ENCODE assay signal across 8 cellular contexts in the genomic region with DNA sequence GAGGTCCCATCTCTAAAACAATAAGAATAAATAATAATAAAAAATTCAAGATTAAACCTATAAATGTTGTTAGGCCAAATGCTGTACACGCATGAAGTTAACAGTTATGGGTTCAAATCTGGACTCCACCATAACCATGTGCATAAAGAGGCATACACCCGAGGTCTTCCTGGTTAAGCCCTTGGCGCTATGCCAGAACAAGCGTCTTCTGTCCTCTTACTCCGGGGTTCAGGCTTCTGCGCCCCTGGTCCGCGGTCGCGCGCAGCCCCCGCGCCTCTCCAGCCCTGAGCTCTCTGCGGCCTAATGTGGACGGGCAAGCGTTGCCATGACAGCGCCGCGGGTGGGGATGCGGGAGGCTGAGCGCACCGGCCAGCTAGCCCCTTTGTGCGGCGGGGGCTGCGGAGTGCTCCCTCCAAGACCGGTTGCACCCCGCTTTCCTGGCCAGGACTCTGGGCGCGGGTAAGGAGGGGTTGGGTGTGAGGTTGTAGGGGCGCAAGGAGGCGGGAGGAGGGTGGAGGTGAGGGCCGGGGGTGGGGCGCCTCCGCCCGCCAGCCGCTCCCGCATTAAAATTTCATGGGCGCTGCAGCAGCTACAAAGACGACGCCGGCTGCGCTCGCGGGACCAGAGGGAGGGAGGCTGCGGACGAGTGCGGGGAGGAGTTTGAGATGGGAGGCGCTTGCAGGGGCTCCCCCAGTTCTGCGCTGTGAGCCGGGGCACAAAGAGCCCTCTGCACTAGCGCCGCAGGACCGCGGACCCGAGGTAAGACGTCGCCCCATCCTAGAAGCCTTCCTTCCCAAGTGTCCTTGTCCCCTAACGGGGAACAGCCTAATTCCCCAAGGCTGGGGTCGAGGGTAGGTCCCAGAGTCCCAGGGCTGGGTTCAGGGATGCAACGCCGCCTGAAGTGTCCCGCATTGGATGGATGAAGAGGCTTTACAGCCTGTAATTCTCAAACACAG. TPM values are rescaled to one million over a fixed set of nuclear protein-coding genes. Genes with fewer than 3 reads are reported as not detected.
DNase-seq lines count a peak whose midpoint lies in the region; ATAC-seq and TF ChIP-seq lines count a peak whose summit lies in the region.

Gene MIAT (plus strand): TSS at position 693 of the 956 bp plus-strand sequence.

- no CpG with 5 or more reads among the region's 62 CpGs for WGBS in neuronal stem cell (ENCODE audit: extremely low coverage in 2 of 2, insufficient read length in 2 of 2, insufficient replicate concordance in 1 of 2), 2 donors
- 2 to 3% methylated on average over 62 of the region's 62 CpGs for WGBS in aorta, 2 donors

- H3K9ac ChIP-seq in neuronal stem cell (ENCODE audit: low read depth, low read length, poor library complexity): peak within 1 kb of the TSS; percentile 92

- H3K36me3 ChIP-seq in neuronal stem cell (replicated peaks in 1 of 2; ENCODE audit: control insufficient read depth in 2 of 2, insufficient read depth in 2 of 2, low read length in 2 of 2) (peaks cover 0 to 9% of the 10 kb centered on the region in 2 donors), aorta (ENCODE audit: control insufficient read depth in 1 of 2, insufficient read depth in 2 of 2, low read length in 1 of 2) (no peaks in the 10 kb centered on the region)

- peak within 1 kb of the TSS; percentile 86 for H3K4me2 ChIP-seq in neuronal stem cell (ENCODE audit: insufficient read depth, low read length, poor library complexity, severe bottlenecking)

- H3K18ac ChIP-seq in neuronal stem cell (ENCODE audit: low read length): peak within 1 kb of the TSS; percentile 99

- peak within 1 kb of the TSS; percentile 80 for H3K4ac ChIP-seq in neuronal stem cell (ENCODE audit: low read length)

- DNase-seq in GM10266 (ENCODE audit: extremely low spot score) (peak; percentile 84), NCI-H1092 treated with DMSO at 0.1 percent for 48 hours (lab: John Stamatoyannopoulos, UW) (peak; percentile 61), epithelial cell of proximal tubule (ENCODE audit: low read depth) (no peak), neuronal stem cell (ENCODE audit: low spot score) (peak; percentile 69), aorta (no peak), GF-D8 (lab: John Stamatoyannopoulos, UW) (no peak)
- peak; percentile 81 for DNase-seq in activated CD8-positive, alpha-beta memory T cell treated with anti-CD3 and anti-CD28 coated beads for 24 hours

- intact Hi-C loops in aorta (cut with DNase I): no loop called here

- peak within 1 kb of the TSS; percentile 59 for H2AK5ac ChIP-seq in neuronal stem cell (ENCODE audit: low read depth, low read length)

- H3K79me1 ChIP-seq in neuronal stem cell (ENCODE audit: low read depth, low read length): no peaks in the 10 kb centered on the region

- H3K27ac ChIP-seq in neuronal stem cell (replicated peaks; ENCODE audit: low read length): peak within 1 kb of the TSS; percentile 80
- no peak within 1 kb of the TSS for H3K27ac ChIP-seq in aorta (ENCODE audit: low read depth in 1 of 2, low read length in 2 of 2)

- H2BK5ac ChIP-seq in neuronal stem cell (ENCODE audit: low read length): peak within 1 kb of the TSS; percentile 84

- no peak within 1 kb of the TSS for H4K8ac ChIP-seq in neuronal stem cell (ENCODE audit: low read depth, low read length)

- H3K14ac ChIP-seq in neuronal stem cell (ENCODE audit: low read length): peak within 1 kb of the TSS; percentile 91

- H2BK12ac ChIP-seq in neuronal stem cell (ENCODE audit: low read length): peak within 1 kb of the TSS; percentile 75

- H3K4me3 ChIP-seq in epithelial cell of proximal tubule (ENCODE audit: low read depth, low read length) (peak within 1 kb of the TSS; percentile 36), neuronal stem cell (ENCODE audit: low read length in 2 of 2) (peak within 1 kb of the TSS; percentile 63 to 92), aorta (ENCODE audit: low read length in 2 of 2) (no peak within 1 kb of the TSS)

- peak within 1 kb of the TSS; percentile 89 for H2BK120ac ChIP-seq in neuronal stem cell (ENCODE audit: low read depth, low read length)

- peak within 1 kb of the TSS; percentile 40 for H2BK15ac ChIP-seq in neuronal stem cell (ENCODE audit: low read length)

- no peaks in the 10 kb centered on the region for H3K9me3 ChIP-seq in neuronal stem cell (replicated peaks in 1 of 2; ENCODE audit: control insufficient read depth in 2 of 2, insufficient read depth in 1 of 2, low read depth in 1 of 2, low read length in 2 of 2)
- no peaks in the 10 kb centered on the region for H3K9me3 ChIP-seq in aorta (ENCODE audit: control insufficient read depth, low read length)

- H3K4me1 ChIP-seq in neuronal stem cell (ENCODE audit: control insufficient read depth in 2 of 2, insufficient read depth in 1 of 2, low read depth in 1 of 2, low read length in 2 of 2): peaks cover 20 to 27% of the 10 kb centered on the region in 2 donors
- H3K4me1 ChIP-seq in aorta (ENCODE audit: control insufficient read depth in 1 of 2, insufficient read depth in 2 of 2, low read length in 2 of 2): no peaks in the 10 kb centered on the region

- TF ChIP-seq CTCF in GM10266 (IDR thresholded peaks at IDR 0.05; ENCODE audit: control insufficient read depth, insufficient read depth, low read depth, missing control alignments) (no peak), epithelial cell of proximal tubule (conservative IDR thresholded peaks at IDR 0.05; ENCODE audit: low read depth, low read length) (no peak)

- H3K23ac ChIP-seq in neuronal stem cell (ENCODE audit: low read depth, low read length, poor library complexity): peak within 1 kb of the TSS; percentile 34

- no peak within 1 kb of the TSS for H4K91ac ChIP-seq in neuronal stem cell (ENCODE audit: low read depth, low read length, poor library complexity)

- peak within 1 kb of the TSS; percentile 91 for H2AFZ ChIP-seq in neuronal stem cell (ENCODE audit: low read length)

- ATAC-seq in aorta (ENCODE audit: low FRiP score): peak; percentile 45
- no peak for ATAC-seq in HG02642 (IDR thresholded peaks at IDR 0.05; ENCODE audit: poor library complexity, unreplicated experiment)

- H3K27me3 ChIP-seq in neuronal stem cell (ENCODE audit: control insufficient read depth in 3 of 3, insufficient read depth in 3 of 3, low read depth in 1 of 3, low read length in 3 of 3) (peaks cover 0 to 4% (median 0%) of the 10 kb centered on the region in 3 experiments), aorta (ENCODE audit: control insufficient read depth in 1 of 2, insufficient read depth in 2 of 2, low read length in 1 of 2) (no peaks in the 10 kb centered on the region)

RNA-seq across cellular contexts. Expression of gene MIAT, which starts in this region (rescaled TPM):
- total RNA-seq in epithelial cell of proximal tubule (0.12 and 0.14 TPM in 2 replicates), aorta (1 to 10 TPM; 1.6 to 5.0 TPM)
- 42.5 TPM for polyA plus RNA-seq in neuronal stem cell (2013, experiment 1 of 2)
- 40.0 TPM for polyA plus RNA-seq in neuronal stem cell (2013, experiment 2 of 2)
- under 1 TPM in 1 of 2 donors, not detected in 1; 0.28 TPM for polyA plus RNA-seq in aorta

Comparison
In these comparisons a context has a peak if more than half of its experiments do, and no peak if none do; other contexts are left out.
1. DNase-seq: peak in GM10266 (single experiment), NCI-H1092 treated with DMSO at 0.1 percent for 48 hours (single experiment), activated CD8-positive, alpha-beta memory T cell treated with anti-CD3 and anti-CD28 coated beads for 24 hours (single experiment) and neuronal stem cell (single experiment); none in epithelial cell of proximal tubule (single experiment), aorta (0 of 2) and GF-D8 (single experiment).
2. H3K4me3 ChIP-seq: peak in epithelial cell of proximal tubule (single experiment) and neuronal stem cell (2 of 2); none in aorta (0 of 2).